ENCODE assay signal across 9 cellular contexts in the genomic region with DNA sequence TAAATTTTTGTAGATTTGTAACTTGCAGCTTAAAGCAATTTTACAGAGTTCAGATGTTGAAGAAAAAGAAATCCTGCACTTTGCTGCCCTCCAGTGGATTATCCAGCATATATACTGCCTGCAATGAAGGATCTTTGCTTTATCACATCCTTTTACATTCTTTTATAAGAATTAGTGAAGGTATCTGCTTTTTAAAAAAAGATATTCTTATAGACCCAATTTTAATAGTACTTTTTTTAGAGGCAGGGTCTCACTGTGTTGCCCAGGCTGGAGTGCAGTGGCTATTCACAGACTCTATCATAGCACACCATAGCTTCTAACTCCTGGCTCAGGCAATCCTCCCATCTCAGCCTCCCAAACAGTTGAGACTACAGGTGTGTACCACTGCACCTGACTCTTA.
DNase-seq lines count a peak whose midpoint lies in the region; ATAC-seq and TF ChIP-seq lines count a peak whose summit lies in the region.
"Had no signal": no experiment of that assay in that cellular context is flagged by ENCODE, and none has a peak within 500 bp of the region (broad histone marks: within the 10 kb centered on the region; RNA-seq: fewer than 3 reads in every experiment).

No MANE protein-coding gene starts in this region.

- H3K36me3 ChIP-seq in ascending aorta (peaks cover 14 to 34% of the 10 kb centered on the region in 2 donors), kidney epithelial cell (ENCODE audit: control insufficient read depth, insufficient read depth, low read length) (no peaks in the 10 kb centered on the region)

- TF ChIP-seq CTCF in ascending aorta (IDR thresholded peaks at IDR 0.05): peak in 2 of 3 experiments; percentile 30 to 48
- peak; percentile 57 for TF ChIP-seq CTCF in kidney epithelial cell (IDR thresholded peaks at IDR 0.05; ENCODE audit: insufficient read depth, low read length, poor library complexity, severe bottlenecking)
- peak; percentile 84 for TF ChIP-seq CTCF in type B pancreatic cell (conservative IDR thresholded peaks at IDR 0.05)

- H3K27ac Mint-ChIP-seq in activated CD4-positive, alpha-beta T cell treated with anti-CD3 and anti-CD28 coated beads for 36 hours: no peak overlapping the region
- H3K27ac Mint-ChIP-seq in type B pancreatic cell: no peak overlapping the region
- H3K27ac Mint-ChIP-seq: dendritic cell treated with granulocyte-macrophage colony-stimulating factor and Interleukin-4, amounts not matched to agents 40 ng/mL and 50 ng/mL, for 4 days had no signal

- intact Hi-C loops in activated CD4-positive, alpha-beta T cell treated with anti-CD3 and anti-CD28 coated beads for 36 hours (cut with DNase I, micrococcal nuclease): loop anchor here (2.0 to 5.0 kb wide), 2 partner anchors 103 to 647 kb away; no protein-coding TSS in a partner anchor
- intact Hi-C loops in ascending aorta (cut with DNase I): no loop called here

- H3K27me3 ChIP-seq in ascending aorta: no peaks in the 10 kb centered on the region
- no peaks in the 10 kb centered on the region for H3K27me3 ChIP-seq in kidney epithelial cell (ENCODE audit: control insufficient read depth, insufficient read depth, low read length)

- H3K27ac ChIP-seq in ascending aorta: no peak overlapping the region

- peaks cover 2% of the 10 kb centered on the region for H3K4me1 Mint-ChIP-seq in activated CD4-positive, alpha-beta T cell treated with anti-CD3 and anti-CD28 coated beads for 36 hours
- no peaks in the 10 kb centered on the region for H3K4me1 Mint-ChIP-seq in type B pancreatic cell (ENCODE audit: unreplicated experiment)

- H3K36me3 Mint-ChIP-seq in activated CD4-positive, alpha-beta T cell treated with anti-CD3 and anti-CD28 coated beads for 36 hours (ENCODE audit: low read depth): peaks cover 17% of the 10 kb centered on the region
- H3K36me3 Mint-ChIP-seq in type B pancreatic cell: peaks cover 9% of the 10 kb centered on the region

- no peaks in the 10 kb centered on the region for H3K9me3 ChIP-seq in ascending aorta

- no peak overlapping the region for H3K4me3 ChIP-seq in ascending aorta
- no peak overlapping the region for H3K4me3 ChIP-seq in kidney epithelial cell (ENCODE audit: low read depth, low read length)

- no peaks in the 10 kb centered on the region for H3K4me1 ChIP-seq in ascending aorta

- peak; percentile 69 for ATAC-seq in activated CD4-positive, alpha-beta T cell treated with anti-CD3 and anti-CD28 coated beads for 36 hours
- ATAC-seq in GM21825 (IDR thresholded peaks at IDR 0.05; ENCODE audit: unreplicated experiment) (peak; percentile 64), GM18861 (IDR thresholded peaks at IDR 0.05; ENCODE audit: unreplicated experiment) (no peak)

- H3K27me3 Mint-ChIP-seq in activated CD4-positive, alpha-beta T cell treated with anti-CD3 and anti-CD28 coated beads for 36 hours: no peaks in the 10 kb centered on the region
- no peaks in the 10 kb centered on the region for H3K27me3 Mint-ChIP-seq in type B pancreatic cell
- H3K27me3 Mint-ChIP-seq: dendritic cell treated with granulocyte-macrophage colony-stimulating factor and Interleukin-4, amounts not matched to agents 40 ng/mL and 50 ng/mL, for 4 days had no signal

- H3K9me3 Mint-ChIP-seq in activated CD4-positive, alpha-beta T cell treated with anti-CD3 and anti-CD28 coated beads for 36 hours (ENCODE audit: low read depth): no peaks in the 10 kb centered on the region
- H3K9me3 Mint-ChIP-seq in type B pancreatic cell: no peaks in the 10 kb centered on the region
- H3K9me3 Mint-ChIP-seq: dendritic cell treated with granulocyte-macrophage colony-stimulating factor and Interleukin-4, amounts not matched to agents 40 ng/mL and 50 ng/mL, for 4 days had no signal

- H3K4me3 Mint-ChIP-seq in activated CD4-positive, alpha-beta T cell treated with anti-CD3 and anti-CD28 coated beads for 36 hours: no peak overlapping the region
- no peak overlapping the region for H3K4me3 Mint-ChIP-seq in type B pancreatic cell
- H3K4me3 Mint-ChIP-seq: dendritic cell treated with granulocyte-macrophage colony-stimulating factor and Interleukin-4, amounts not matched to agents 40 ng/mL and 50 ng/mL, for 4 days had no signal

- POLR2A ChIA-PET in activated CD4-positive, alpha-beta T cell treated with anti-CD3 and anti-CD28 coated beads for 36 hours (lab: Charles Lee): no interaction called here

- CTCF ChIA-PET in activated CD4-positive, alpha-beta T cell treated with anti-CD3 and anti-CD28 coated beads for 36 hours (lab: Charles Lee): interaction anchor here (0.9 to 2.2 kb wide), 5 partner anchors 12 to 107 kb away, joined by 3 to 5 read pairs (median 4); partner anchors contain the start of genes API5 and TTC17

- DNase-seq in activated CD4-positive, alpha-beta T cell treated with anti-CD3 and anti-CD28 coated beads for 36 hours: peak; percentile 56
- no peak for DNase-seq in activated CD4-positive, alpha-beta T cell treated with anti-CD3 and anti-CD28 coated beads, Interleukin-2, amount 50 U/mL, for 4 hours
- peak; percentile 3 for DNase-seq in NCI-H2196 treated with DMSO at 0.1 percent for 48 hours (lab: John Stamatoyannopoulos, UW; ENCODE audit: unreplicated experiment)
- DNase-seq in ascending aorta (ENCODE audit: low spot score in 2 of 2): no peak
- DNase-seq in kidney epithelial cell (ENCODE audit: low read depth): no peak
- no peak for DNase-seq in type B pancreatic cell (ENCODE audit: extremely low spot score, unreplicated experiment)

Comparison
In these comparisons a context has a peak if more than half of its experiments do, and no peak if none do; other contexts are left out.
1. DNase-seq: peak in activated CD4-positive, alpha-beta T cell treated with anti-CD3 and anti-CD28 coated beads for 36 hours (single experiment) and NCI-H2196 treated with DMSO at 0.1 percent for 48 hours (single experiment); none in activated CD4-positive, alpha-beta T cell treated with anti-CD3 and anti-CD28 coated beads, Interleukin-2, amount 50 U/mL, for 4 hours (0 of 2), ascending aorta (0 of 2), kidney epithelial cell (single experiment) and type B pancreatic cell (single experiment).
2. Peak in every context shown above with its lines, with median percentiles within 50 percentile points of each other: CTCF ChIP-seq.